ENCODE assay signal across 23 cellular contexts in the genomic region with DNA sequence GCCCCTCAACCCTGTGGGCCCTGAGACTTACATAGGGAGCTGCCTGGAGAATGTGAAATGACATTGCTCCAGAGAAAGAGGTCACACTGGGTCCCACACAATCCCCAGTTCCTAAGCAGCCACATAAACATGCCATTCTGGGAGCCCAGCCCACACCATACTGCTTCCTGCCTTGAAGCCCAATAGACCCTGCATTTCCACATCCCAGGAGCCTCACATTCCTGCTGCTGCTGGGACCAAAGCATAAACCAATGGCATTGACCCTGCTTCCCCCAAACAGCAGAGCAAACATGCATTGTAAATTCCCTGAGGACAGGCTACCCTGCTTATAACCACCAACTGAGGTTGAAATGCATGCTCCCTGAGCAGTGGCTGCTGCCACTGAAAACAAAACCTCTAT.
"Had no signal": no experiment of that assay in that cellular context is flagged by ENCODE, and none has a peak within 500 bp of the region (broad histone marks: within the 10 kb centered on the region; RNA-seq: fewer than 3 reads in every experiment).

No MANE protein-coding gene starts in this region.

- H3K4me1 ChIP-seq: breast epithelium, colonic mucosa, gastroesophageal sphincter, right lobe of liver, stomach, suprapubic skin, tibial nerve had no signal

- H3K4me3 ChIP-seq: breast epithelium, colonic mucosa, dorsolateral prefrontal cortex, gastroesophageal sphincter, right lobe of liver, stomach, suprapubic skin, tibial nerve had no signal

- H3K4me3 Mint-ChIP-seq: activated naive CD8-positive, alpha-beta T cell treated with anti-CD3 and anti-CD28 coated beads for 36 hours; central memory CD8-positive, alpha-beta T cell; effector memory CD8-positive, alpha-beta T cell; nephron; stimulated activated effector memory CD8-positive, alpha-beta T cell treated with anti-CD3 and anti-CD28 coated beads, Interleukin-12 subunit alpha, Interleukin-12 subunit beta, amount 100 ng/mL, for 72 hours had no signal

- H3K27ac ChIP-seq: breast epithelium, colonic mucosa, dorsolateral prefrontal cortex, gastroesophageal sphincter, right lobe of liver, stomach, suprapubic skin, tibial nerve, WERI-Rb-1 had no signal

- H3K9me3 ChIP-seq: colonic mucosa, gastroesophageal sphincter, right lobe of liver, suprapubic skin had no signal

- ATAC-seq: effector memory CD8-positive, alpha-beta T cell; gastroesophageal sphincter; left ventricle myocardium superior; right lobe of liver; stimulated activated effector memory CD8-positive, alpha-beta T cell treated with anti-CD3 and anti-CD28 coated beads, Interleukin-12 subunit alpha, Interleukin-12 subunit beta, amount 100 ng/mL, for 72 hours had no signal

- H3K36me3 ChIP-seq: breast epithelium, colonic mucosa, gastroesophageal sphincter, right lobe of liver, stomach, suprapubic skin, tibial nerve, WERI-Rb-1 had no signal

- H3K27ac Mint-ChIP-seq: activated naive CD8-positive, alpha-beta T cell treated with anti-CD3 and anti-CD28 coated beads for 36 hours; effector memory CD8-positive, alpha-beta T cell; nephron; stimulated activated effector memory CD8-positive, alpha-beta T cell treated with anti-CD3 and anti-CD28 coated beads, Interleukin-12 subunit alpha, Interleukin-12 subunit beta, amount 100 ng/mL, for 72 hours had no signal

- H3K27me3 Mint-ChIP-seq: central memory CD8-positive, alpha-beta T cell; effector memory CD8-positive, alpha-beta T cell had no signal

- H3K4me1 Mint-ChIP-seq: activated naive CD8-positive, alpha-beta T cell treated with anti-CD3 and anti-CD28 coated beads for 36 hours; central memory CD8-positive, alpha-beta T cell; nephron; stimulated activated effector memory CD8-positive, alpha-beta T cell treated with anti-CD3 and anti-CD28 coated beads, Interleukin-12 subunit alpha, Interleukin-12 subunit beta, amount 100 ng/mL, for 72 hours had no signal

- H3K36me3 Mint-ChIP-seq: activated naive CD8-positive, alpha-beta T cell treated with anti-CD3 and anti-CD28 coated beads for 36 hours; stimulated activated effector memory CD8-positive, alpha-beta T cell treated with anti-CD3 and anti-CD28 coated beads, Interleukin-12 subunit alpha, Interleukin-12 subunit beta, amount 100 ng/mL, for 72 hours had no signal

- H3K27me3 ChIP-seq: breast epithelium, colonic mucosa, dorsolateral prefrontal cortex, gastroesophageal sphincter, right lobe of liver, stomach, suprapubic skin, tibial nerve had no signal

- DNase-seq: activated CD4-positive, alpha-beta T cell treated with anti-CD3 and anti-CD28 coated beads, Interleukin-2, amount 50 U/mL, for 4 hours; activated naive CD4-positive, alpha-beta T cell treated with Interleukin-2 at 50 U/mL for 16 hours; activated naive CD8-positive, alpha-beta T cell treated with anti-CD3 and anti-CD28 coated beads for 36 hours; activated T-cell treated with anti-CD3 and anti-CD28 coated beads, Interleukin-2, amount 50 U/mL, for 48 hours; colonic mucosa; dorsolateral prefrontal cortex; effector memory CD8-positive, alpha-beta T cell; head of caudate nucleus; left ventricle myocardium superior; mammary epithelial cell; occipital lobe; right lobe of liver; small intestine; stimulated activated CD4-positive, alpha-beta T cell treated with anti-CD3 and anti-CD28 coated beads, Interleukin-2, amount 100 ng/mL, for 24 hours; stomach; WERI-Rb-1 had no signal

- FAIRE-seq: small intestine had no signal
